ENCODE assay signal across 1 cellular context in the genomic region with DNA sequence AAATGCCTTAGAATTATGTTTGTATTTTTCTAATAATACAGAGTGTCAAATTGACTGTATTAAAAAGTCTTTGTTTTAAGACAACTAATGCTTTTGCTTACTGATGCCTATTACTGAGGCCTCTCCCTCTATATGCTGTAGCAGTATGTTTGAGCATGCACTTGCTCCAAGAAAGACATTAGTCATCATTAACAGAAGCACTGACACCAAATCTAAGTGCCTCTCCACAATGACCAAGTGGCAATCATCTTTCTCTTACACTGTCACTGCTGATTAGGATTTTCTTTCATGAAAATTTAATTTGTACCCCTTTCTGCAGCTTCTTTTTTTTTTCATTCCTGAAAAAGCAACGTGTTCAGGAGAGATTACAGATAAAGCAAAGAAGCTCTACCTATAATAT.
TF ChIP-seq lines count a peak whose summit lies in the region.

No MANE protein-coding gene starts in this region.

TF ChIP-seq in WTC11, 78 proteins besides CTCF, POLR2A, EP300 and RAD21 (continued from another document):
- TF ChIP-seq, protein P1, sequence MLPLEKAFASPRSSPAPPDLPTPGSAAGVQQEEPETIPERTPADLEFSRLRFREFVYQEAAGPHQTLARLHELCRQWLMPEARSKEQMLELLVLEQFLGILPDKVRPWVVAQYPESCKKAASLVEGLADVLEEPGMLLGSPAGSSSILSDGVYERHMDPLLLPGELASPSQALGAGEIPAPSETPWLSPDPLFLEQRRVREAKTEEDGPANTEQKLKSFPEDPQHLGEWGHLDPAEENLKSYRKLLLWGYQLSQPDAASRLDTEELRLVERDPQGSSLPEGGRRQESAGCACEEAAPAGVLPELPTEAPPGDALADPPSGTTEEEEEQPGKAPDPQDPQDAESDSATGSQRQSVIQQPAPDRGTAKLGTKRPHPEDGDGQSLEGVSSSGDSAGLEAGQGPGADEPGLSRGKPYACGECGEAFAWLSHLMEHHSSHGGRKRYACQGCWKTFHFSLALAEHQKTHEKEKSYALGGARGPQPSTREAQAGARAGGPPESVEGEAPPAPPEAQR (CRISPR knock-in tag; IDR thresholded peaks at IDR 0.05) = no peak
- TF ChIP-seq, protein P2, sequence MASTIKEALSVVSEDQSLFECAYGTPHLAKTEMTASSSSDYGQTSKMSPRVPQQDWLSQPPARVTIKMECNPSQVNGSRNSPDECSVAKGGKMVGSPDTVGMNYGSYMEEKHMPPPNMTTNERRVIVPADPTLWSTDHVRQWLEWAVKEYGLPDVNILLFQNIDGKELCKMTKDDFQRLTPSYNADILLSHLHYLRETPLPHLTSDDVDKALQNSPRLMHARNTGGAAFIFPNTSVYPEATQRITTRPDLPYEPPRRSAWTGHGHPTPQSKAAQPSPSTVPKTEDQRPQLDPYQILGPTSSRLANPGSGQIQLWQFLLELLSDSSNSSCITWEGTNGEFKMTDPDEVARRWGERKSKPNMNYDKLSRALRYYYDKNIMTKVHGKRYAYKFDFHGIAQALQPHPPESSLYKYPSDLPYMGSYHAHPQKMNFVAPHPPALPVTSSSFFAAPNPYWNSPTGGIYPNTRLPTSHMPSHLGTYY (CRISPR knock-in tag; IDR thresholded peaks at IDR 0.05) = no peak
